2 cellular contexts compared by ENCODE assay signal in genomic region chr18:79970419-79971133, GRCh38.
A peak's percentile ranks its signal among the peaks of the same experiment; 100 is the strongest.
TF ChIP-seq lines count a peak whose summit lies in the region.

No MANE protein-coding gene starts in this region.

TF ChIP-seq in Ishikawa, 13 proteins besides CTCF, POLR2A, EP300 and RAD21:
- TF ChIP-seq TAF1 (IDR thresholded peaks at IDR 0.05; ENCODE audit: low read depth) (0 out of 2 replicates have a peak, but pooled peaks have one; percentile 21), ZBTB7A (IDR thresholded peaks at IDR 0.05; ENCODE audit: low read depth) (no peak)

TF ChIP-seq in HepG2, 621 proteins besides CTCF, POLR2A, EP300 and RAD21:
- TF ChIP-seq NKX3-1 (CRISPR knock-in tag; IDR thresholded peaks at IDR 0.05) (no peak), ZNF646 (CRISPR knock-in tag; IDR thresholded peaks at IDR 0.05) (no peak), ZNF816 (CRISPR knock-in tag; IDR thresholded peaks at IDR 0.05; ENCODE audit: borderline replicate concordance) (no peak), HOXD1 (CRISPR knock-in tag; IDR thresholded peaks at IDR 0.05) (no peak), ZNF713 (CRISPR knock-in tag; IDR thresholded peaks at IDR 0.05) (no peak), RBM22 (optimal IDR thresholded peaks at IDR 0.05; ENCODE audit: low read length) (peak; percentile 85)
